18 cellular contexts compared by ENCODE assay signal in the genomic region with DNA sequence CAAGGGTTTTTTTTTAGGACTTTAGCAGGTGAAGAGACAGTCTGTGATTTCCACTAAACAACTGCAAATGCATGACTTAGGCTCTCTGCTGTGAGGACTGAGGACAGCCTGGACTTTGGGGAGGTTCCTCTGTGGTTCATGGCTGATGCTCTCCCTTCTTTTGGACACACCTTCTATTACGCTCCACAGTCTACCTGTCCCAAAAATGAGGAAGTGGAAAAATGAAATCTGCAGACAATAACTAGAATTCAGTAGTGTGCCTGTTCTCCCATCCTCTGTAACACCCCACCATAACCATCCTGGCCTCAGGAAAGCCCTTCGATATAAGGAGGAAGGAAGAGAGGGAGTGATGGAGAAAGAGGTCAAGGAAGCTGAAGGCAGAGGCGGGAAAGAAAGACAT.
DNase-seq lines count a peak whose midpoint lies in the region; ATAC-seq, FAIRE-seq and TF ChIP-seq lines count a peak whose summit lies in the region.
"Had no signal": no experiment of that assay in that cellular context is flagged by ENCODE, and none has a peak within 500 bp of the region (broad histone marks: within the 10 kb centered on the region; RNA-seq: fewer than 3 reads in every experiment).

No MANE protein-coding gene starts in this region.

- no peaks in the 10 kb centered on the region for H3K9me3 Mint-ChIP-seq in effector memory CD8-positive, alpha-beta T cell
- H3K9me3 Mint-ChIP-seq in nephron, result no peaks in the 10 kb centered on the region
- H3K9me3 Mint-ChIP-seq in activated CD4-positive, alpha-beta T cell treated with anti-CD3 and anti-CD28 coated beads, Interleukin-2, amount 10 ng/mL, durations not matched to agents 7 days and 5 days, result no peaks in the 10 kb centered on the region
- H3K9me3 Mint-ChIP-seq: CD4-positive, CD25-positive, alpha-beta regulatory T cell; CD8-positive, alpha-beta memory T cell had no signal

- H3K4me1 Mint-ChIP-seq in effector memory CD8-positive, alpha-beta T cell (ENCODE audit: low read depth in 2 of 2), result peaks cover 0 to 15% of the 10 kb centered on the region in 2 donors
- peaks cover 51% of the 10 kb centered on the region for H3K4me1 Mint-ChIP-seq in nephron
- peaks cover 4% of the 10 kb centered on the region for H3K4me1 Mint-ChIP-seq in activated CD4-positive, alpha-beta T cell treated with anti-CD3 and anti-CD28 coated beads, Interleukin-2, amount 10 ng/mL, durations not matched to agents 7 days and 5 days
- H3K4me1 Mint-ChIP-seq: B cell had no signal

- H3K36me3 Mint-ChIP-seq in effector memory CD8-positive, alpha-beta T cell (ENCODE audit: insufficient read depth), result peaks cover 30% of the 10 kb centered on the region
- H3K36me3 Mint-ChIP-seq in nephron (ENCODE audit: low read depth), result peaks cover under 1% of the 10 kb centered on the region
- H3K36me3 Mint-ChIP-seq in activated CD4-positive, alpha-beta T cell treated with anti-CD3 and anti-CD28 coated beads, Interleukin-2, amount 10 ng/mL, durations not matched to agents 7 days and 5 days (ENCODE audit: low read depth), result peaks cover 5% of the 10 kb centered on the region

- POLR2A ChIA-PET in activated CD4-positive, alpha-beta T cell treated with anti-CD3 and anti-CD28 coated beads, Interleukin-2, amount 10 ng/mL, durations not matched to agents 7 days and 5 days (lab: Charles Lee), result no interaction called here

- CTCF ChIA-PET in activated CD4-positive, alpha-beta T cell treated with anti-CD3 and anti-CD28 coated beads, Interleukin-2, amount 10 ng/mL, durations not matched to agents 7 days and 5 days (lab: Charles Lee), result no interaction called here

- no peak for DNase-seq in GM12891 (ENCODE audit: insufficient read length, low spot score)
- peak; percentile 13 for DNase-seq in RPMI8226
- DNase-seq in effector memory CD8-positive, alpha-beta T cell, result no peak
- DNase-seq in NCI-H524 treated with DMSO at 0.1 percent for 48 hours (lab: John Stamatoyannopoulos, UW), result no peak
- no peak for DNase-seq in activated CD4-positive, alpha-beta T cell treated with anti-CD3 and anti-CD28 coated beads, Interleukin-2, amount 10 ng/mL, durations not matched to agents 7 days and 5 days
- no peak for DNase-seq in NCI-H526 treated with DMSO at 0.1 percent for 48 hours (lab: John Stamatoyannopoulos, UW)
- DNase-seq: Caco-2; CD4-positive, CD25-positive, alpha-beta regulatory T cell; CD8-positive, alpha-beta memory T cell; GDM1; GOT3; H7 had no signal

- TF ChIP-seq CTCF in nephron (IDR thresholded peaks at IDR 0.05; ENCODE audit: unreplicated experiment in 3 of 3), result no peak

- no peaks in the 10 kb centered on the region for H3K27me3 Mint-ChIP-seq in effector memory CD8-positive, alpha-beta T cell
- H3K27me3 Mint-ChIP-seq in nephron (ENCODE audit: low read depth), result peaks cover 6% of the 10 kb centered on the region
- H3K27me3 Mint-ChIP-seq in activated CD4-positive, alpha-beta T cell treated with anti-CD3 and anti-CD28 coated beads, Interleukin-2, amount 10 ng/mL, durations not matched to agents 7 days and 5 days, result no peaks in the 10 kb centered on the region
- H3K27me3 Mint-ChIP-seq: B cell; CD4-positive, CD25-positive, alpha-beta regulatory T cell; CD8-positive, alpha-beta memory T cell had no signal

- no peak for TF ChIP-seq POLR2A in GM12891 (IDR thresholded peaks at IDR 0.05; ENCODE audit: low read depth, low read length)

- no peak for FAIRE-seq in GM12891 (lab: Jason Lieb, UNC)
- FAIRE-seq: D721Med, GM18507 had no signal

- no peak overlapping the region for H3K4me3 Mint-ChIP-seq in effector memory CD8-positive, alpha-beta T cell
- H3K4me3 Mint-ChIP-seq in nephron, result peak overlapping the region in 1 of 3 experiments; percentile 2
- no peak overlapping the region for H3K4me3 Mint-ChIP-seq in activated CD4-positive, alpha-beta T cell treated with anti-CD3 and anti-CD28 coated beads, Interleukin-2, amount 10 ng/mL, durations not matched to agents 7 days and 5 days
- H3K4me3 Mint-ChIP-seq: B cell; CD4-positive, CD25-positive, alpha-beta regulatory T cell; CD8-positive, alpha-beta memory T cell had no signal

- H3K27ac Mint-ChIP-seq in effector memory CD8-positive, alpha-beta T cell, result peak overlapping the region; percentile 26 to 65
- peak overlapping the region; percentile 5 to 77 (median 55) for H3K27ac Mint-ChIP-seq in nephron
- no peak overlapping the region for H3K27ac Mint-ChIP-seq in activated CD4-positive, alpha-beta T cell treated with anti-CD3 and anti-CD28 coated beads, Interleukin-2, amount 10 ng/mL, durations not matched to agents 7 days and 5 days
- H3K27ac Mint-ChIP-seq: B cell had no signal

- no peak for ATAC-seq in effector memory CD8-positive, alpha-beta T cell (replicated peaks)
- no peak for ATAC-seq in GM19452 (IDR thresholded peaks at IDR 0.05; ENCODE audit: unreplicated experiment)
- ATAC-seq: HCT116 had no signal

TF ChIP-seq in GM12891, 5 proteins besides CTCF, POLR2A, EP300 and RAD21:
- TF ChIP-seq POU2F2 (IDR thresholded peaks at IDR 0.05; ENCODE audit: low read depth, low read length), result no peak
- TF ChIP-seq SPI1 (IDR thresholded peaks at IDR 0.05; ENCODE audit: low read depth, low read length), result peak; percentile 75
